In genomic region chr15:69876030-69876429, GRCh38 we compare ENCODE assay signal across 18 cellular contexts.
DNase-seq lines count a peak whose midpoint lies in the region; ATAC-seq and TF ChIP-seq lines count a peak whose summit lies in the region.
"Had no signal": no experiment of that assay in that cellular context is flagged by ENCODE, and none has a peak within 500 bp of the region (broad histone marks: within the 10 kb centered on the region; RNA-seq: fewer than 3 reads in every experiment).

No MANE protein-coding gene starts in this region.

- POLR2A ChIA-PET in activated CD4-positive, alpha-beta memory T cell treated with anti-CD3 and anti-CD28 coated beads, Interleukin-2, amount 10 ng/mL, durations not matched to agents 7 days and 5 days (lab: Charles Lee): no interaction called here

- H3K14ac ChIP-seq in mesenchymal stem cell (ENCODE audit: low read length in 2 of 2): no peak overlapping the region

- no peak for TF ChIP-seq CTCF in smooth muscle cell (IDR thresholded peaks at IDR 0.05; ENCODE audit: borderline replicate concordance, insufficient read depth, poor library complexity, severe bottlenecking)

- no peaks in the 10 kb centered on the region for H3K36me3 ChIP-seq in mesenchymal stem cell (ENCODE audit: control insufficient read depth in 1 of 2, insufficient read depth in 2 of 2, low read depth in 1 of 2, low read length in 2 of 2)
- H3K36me3 ChIP-seq in smooth muscle cell (ENCODE audit: low read depth): no peaks in the 10 kb centered on the region

- H2BK15ac ChIP-seq in mesenchymal stem cell (ENCODE audit: low read depth, poor library complexity, severe bottlenecking): no peak overlapping the region

- H2AFZ ChIP-seq in mesenchymal stem cell (ENCODE audit: low read depth, low read length) (no peak overlapping the region), smooth muscle cell (ENCODE audit: low read depth) (no peak overlapping the region)

- H3K79me1 ChIP-seq in mesenchymal stem cell (replicated peaks; ENCODE audit: low read length, poor library complexity, severe bottlenecking): no peaks in the 10 kb centered on the region

- peaks cover 5% of the 10 kb centered on the region for H3K27me3 Mint-ChIP-seq in activated CD4-positive, alpha-beta memory T cell treated with anti-CD3 and anti-CD28 coated beads, Interleukin-2, amount 10 ng/mL, durations not matched to agents 7 days and 5 days

- H3K4me2 ChIP-seq in mesenchymal stem cell (ENCODE audit: low read length, poor library complexity, severe bottlenecking) (no peak overlapping the region), smooth muscle cell (peak overlapping the region; percentile 15)
- H3K4me2 ChIP-seq: KMS-11 had no signal

- H3F3A ChIP-seq in smooth muscle cell (ENCODE audit: low read depth): no peaks in the 10 kb centered on the region

- peak in 1 of 2 donors; percentile 44 for ATAC-seq in left cardiac atrium
- no peak for ATAC-seq in Right ventricle myocardium superior (ENCODE audit: poor library complexity)
- ATAC-seq in GM21529 (IDR thresholded peaks at IDR 0.05; ENCODE audit: unreplicated experiment): no peak
- ATAC-seq: PC-3 had no signal

- peaks cover 17 to 36% of the 10 kb centered on the region in 2 experiments for H3K27me3 ChIP-seq in mesenchymal stem cell (ENCODE audit: control insufficient read depth in 1 of 2, insufficient read depth in 1 of 2, low read length in 2 of 2)
- no peaks in the 10 kb centered on the region for H3K27me3 ChIP-seq in smooth muscle cell (ENCODE audit: low read depth)

- H3K9me3 ChIP-seq in mesenchymal stem cell (ENCODE audit: control insufficient read depth, low read length): peaks cover 31% of the 10 kb centered on the region
- peaks cover 4% of the 10 kb centered on the region for H3K9me3 ChIP-seq in smooth muscle cell (replicated peaks; ENCODE audit: low read depth)

- intact Hi-C loops in left cardiac atrium (cut with DNase I): no loop called here
- intact Hi-C loops in Right ventricle myocardium superior (cut with DNase I): no loop called here

- no peaks in the 10 kb centered on the region for H3K36me3 Mint-ChIP-seq in activated CD4-positive, alpha-beta memory T cell treated with anti-CD3 and anti-CD28 coated beads, Interleukin-2, amount 10 ng/mL, durations not matched to agents 7 days and 5 days (ENCODE audit: low read depth)
- H3K36me3 Mint-ChIP-seq: CD4-positive, CD25-positive, alpha-beta regulatory T cell had no signal

- no peak overlapping the region for H4K8ac ChIP-seq in mesenchymal stem cell (ENCODE audit: low read length)

- H3K4me1 ChIP-seq in mesenchymal stem cell (ENCODE audit: control insufficient read depth, insufficient read depth, low read depth, low read length) (no peaks in the 10 kb centered on the region), smooth muscle cell (ENCODE audit: low read depth) (no peaks in the 10 kb centered on the region)

- H3K27ac ChIP-seq in mesenchymal stem cell (ENCODE audit: low read length, poor library complexity, severe bottlenecking) (no peak overlapping the region), smooth muscle cell (ENCODE audit: low read depth) (no peak overlapping the region)
- H3K27ac ChIP-seq: KMS-11 had no signal

- H3K9ac ChIP-seq in mesenchymal stem cell (ENCODE audit: low read length) (no peak overlapping the region), smooth muscle cell (ENCODE audit: low read depth) (no peak overlapping the region)
- H3K9ac ChIP-seq: KMS-11 had no signal

- H3K9me3 Mint-ChIP-seq in activated CD4-positive, alpha-beta memory T cell treated with anti-CD3 and anti-CD28 coated beads, Interleukin-2, amount 10 ng/mL, durations not matched to agents 7 days and 5 days: peaks cover 4% of the 10 kb centered on the region

- DNase-seq in left cardiac atrium (peak; percentile 35), Right ventricle myocardium superior (no peak), RPMI7951 (ENCODE audit: low read depth) (peak; percentile 43), mesenchymal stem cell (no peak), smooth muscle cell (lab: John Stamatoyannopoulos, UW; ENCODE audit: unreplicated experiment) (no peak), NCI-H2171 treated with DMSO at 0.1 percent for 48 hours (lab: John Stamatoyannopoulos, UW) (no peak)
- DNase-seq in activated CD4-positive, alpha-beta memory T cell treated with anti-CD3 and anti-CD28 coated beads, Interleukin-2, amount 10 ng/mL, durations not matched to agents 7 days and 5 days: no peak
- DNase-seq: CD4-positive, CD25-positive, alpha-beta regulatory T cell; EL; GF-D8; NCI-H1105; NCI-H2029 treated with DMSO at 0.1 percent for 48 hours; NCI-H524 treated with DMSO at 0.1 percent for 48 hours; PC-3; RPMI8226; SIG-M5 had no signal

- H2BK120ac ChIP-seq in mesenchymal stem cell (ENCODE audit: low read depth, low read length): no peak overlapping the region

- no peak overlapping the region for H3K4ac ChIP-seq in mesenchymal stem cell (ENCODE audit: low read depth in 1 of 2, low read length in 2 of 2)

- no peak overlapping the region for H3K23ac ChIP-seq in mesenchymal stem cell (ENCODE audit: low read length in 2 of 2)

- no peaks in the 10 kb centered on the region for H3K79me2 ChIP-seq in smooth muscle cell (ENCODE audit: low read depth)

- CTCF ChIA-PET in activated CD4-positive, alpha-beta memory T cell treated with anti-CD3 and anti-CD28 coated beads, Interleukin-2, amount 10 ng/mL, durations not matched to agents 7 days and 5 days (lab: Charles Lee): no interaction called here

- no peak overlapping the region for H3K4me3 Mint-ChIP-seq in activated CD4-positive, alpha-beta memory T cell treated with anti-CD3 and anti-CD28 coated beads, Interleukin-2, amount 10 ng/mL, durations not matched to agents 7 days and 5 days
- H3K4me3 Mint-ChIP-seq: CD4-positive, CD25-positive, alpha-beta regulatory T cell had no signal

- H3K4me1 Mint-ChIP-seq in activated CD4-positive, alpha-beta memory T cell treated with anti-CD3 and anti-CD28 coated beads, Interleukin-2, amount 10 ng/mL, durations not matched to agents 7 days and 5 days: no peaks in the 10 kb centered on the region
- H3K4me1 Mint-ChIP-seq: CD4-positive, CD25-positive, alpha-beta regulatory T cell had no signal

- 88% methylated on average over 14 of the region's 14 CpGs for WGBS in mesenchymal stem cell
- WGBS in smooth muscle cell (ENCODE audit: low lambda C conversion rate): 64% methylated on average over 14 of the region's 14 CpGs

- no peak overlapping the region for H2AK5ac ChIP-seq in mesenchymal stem cell (ENCODE audit: low read length, severe bottlenecking)

- H3K27ac Mint-ChIP-seq in activated CD4-positive, alpha-beta memory T cell treated with anti-CD3 and anti-CD28 coated beads, Interleukin-2, amount 10 ng/mL, durations not matched to agents 7 days and 5 days: no peak overlapping the region
- H3K27ac Mint-ChIP-seq: CD4-positive, CD25-positive, alpha-beta regulatory T cell had no signal

- no peak overlapping the region for H2BK5ac ChIP-seq in mesenchymal stem cell (ENCODE audit: low read depth, low read length, poor library complexity, severe bottlenecking)

- peak overlapping the region; percentile 66 for H4K91ac ChIP-seq in mesenchymal stem cell (ENCODE audit: low read length)

- H4K20me1 ChIP-seq in smooth muscle cell (ENCODE audit: low read depth): no peaks in the 10 kb centered on the region

- H2BK12ac ChIP-seq in mesenchymal stem cell (ENCODE audit: low read length in 2 of 2): no peak overlapping the region

- no peak overlapping the region for H3K18ac ChIP-seq in mesenchymal stem cell (ENCODE audit: low read depth in 1 of 2, low read length in 2 of 2)

- H3K4me3 ChIP-seq in mesenchymal stem cell (ENCODE audit: insufficient read depth in 1 of 2, low read depth in 1 of 2, low read length in 2 of 2) (no peak overlapping the region), smooth muscle cell (no peak overlapping the region)

Comparison
In these comparisons a context has a peak if more than half of its experiments do, and no peak if none do; other contexts are left out.
1. DNase-seq: peak in left cardiac atrium (single experiment) and RPMI7951 (single experiment); none in Right ventricle myocardium superior (single experiment), mesenchymal stem cell (single experiment), smooth muscle cell (single experiment), NCI-H2171 treated with DMSO at 0.1 percent for 48 hours (single experiment) and activated CD4-positive, alpha-beta memory T cell treated with anti-CD3 and anti-CD28 coated beads, Interleukin-2, amount 10 ng/mL, durations not matched to agents 7 days and 5 days (single experiment).